Comparison of ENCODE assay signal across 23 cellular contexts in genomic region chr2:59776726-59777008, GRCh38.
DNase-seq lines count a peak whose midpoint lies in the region; ATAC-seq and TF ChIP-seq lines count a peak whose summit lies in the region.
"Had no signal": no experiment of that assay in that cellular context is flagged by ENCODE, and none has a peak within 500 bp of the region (broad histone marks: within the 10 kb centered on the region; RNA-seq: fewer than 3 reads in every experiment).

No MANE protein-coding gene starts in this region.

- ATAC-seq in sciatic nerve (peak; percentile 20), T-helper 17 cell (no peak)
- ATAC-seq: GM12878 had no signal

- no peak overlapping the region for H3K4me3 ChIP-seq in osteoblast (ENCODE audit: insufficient read depth, low read length)
- no peak overlapping the region for H3K4me3 ChIP-seq in OCI-LY7 (ENCODE audit: low read depth, low read length, poor library complexity, severe bottlenecking)
- H3K4me3 ChIP-seq: BLaER1, GM12878 had no signal

- no peaks in the 10 kb centered on the region for H3K79me2 ChIP-seq in osteoblast (ENCODE audit: insufficient read depth, low read length)
- no peaks in the 10 kb centered on the region for H3K79me2 ChIP-seq in OCI-LY7 (ENCODE audit: insufficient read depth, low read depth, low read length)

- TF ChIP-seq CTCF in osteoblast (IDR thresholded peaks at IDR 0.05; ENCODE audit: extremely low read depth, low read depth, low read length) (no peak), OCI-LY7 (conservative IDR thresholded peaks at IDR 0.05; ENCODE audit: low read length) (no peak)

- no peaks in the 10 kb centered on the region for H4K20me1 ChIP-seq in osteoblast (ENCODE audit: insufficient read depth, low read length)
- no peaks in the 10 kb centered on the region for H4K20me1 ChIP-seq in OCI-LY7 (ENCODE audit: insufficient read depth, low read length)
- H4K20me1 ChIP-seq: BLaER1 had no signal

- no peak overlapping the region for H3K27ac Mint-ChIP-seq in T-helper 17 cell
- H3K27ac Mint-ChIP-seq: CD14-positive monocyte; CD4-positive, alpha-beta memory T cell; CD4-positive, CD25-positive, alpha-beta regulatory T cell; CD8-positive, alpha-beta memory T cell had no signal

- H3K9me3 ChIP-seq in osteoblast (ENCODE audit: low read depth, low read length) (no peaks in the 10 kb centered on the region), T-helper 17 cell (ENCODE audit: control insufficient read depth, low read length, poor library complexity, severe bottlenecking) (no peaks in the 10 kb centered on the region), OCI-LY7 (ENCODE audit: low read length) (no peaks in the 10 kb centered on the region)
- H3K9me3 ChIP-seq: BE2C, BLaER1 had no signal

- H3K27ac ChIP-seq in osteoblast (ENCODE audit: low read depth, low read length) (no peak overlapping the region), OCI-LY7 (ENCODE audit: low read depth, low read length, poor library complexity, severe bottlenecking) (no peak overlapping the region)
- H3K27ac ChIP-seq: BLaER1 had no signal

- BruUV-seq in OCI-LY7 (replicated peaks; lab: Mats Ljungman, UMichigan): no TSS peak

- H3K36me3 Mint-ChIP-seq in T-helper 17 cell (ENCODE audit: low read depth): no peaks in the 10 kb centered on the region
- H3K36me3 Mint-ChIP-seq: CD14-positive monocyte; CD4-positive, alpha-beta memory T cell; CD4-positive, CD25-positive, alpha-beta regulatory T cell; CD8-positive, alpha-beta memory T cell had no signal

- H3K36me3 ChIP-seq in osteoblast (ENCODE audit: insufficient read depth, low read length) (no peaks in the 10 kb centered on the region), OCI-LY7 (ENCODE audit: insufficient read depth, low read length) (no peaks in the 10 kb centered on the region)
- H3K36me3 ChIP-seq: BE2C, BLaER1 had no signal

- DNase-seq in osteoblast (ENCODE audit: insufficient read length, low spot score, missing footprints) (peak; percentile 51), sciatic nerve (ENCODE audit: low spot score) (no peak), T-helper 17 cell (no peak), OCI-LY7 (ENCODE audit: low spot score) (no peak)
- DNase-seq in activated CD4-positive, CD25-positive, alpha-beta regulatory T cell treated with anti-CD3 and anti-CD28 coated beads, Interleukin-2, amount 50 U/mL, for 72 hours: no peak
- DNase-seq: 8988T; ACHN; BE2C; C1 segment of cervical spinal cord; CD4-positive, alpha-beta memory T cell; CD4-positive, CD25-positive, alpha-beta regulatory T cell; CD8-positive, alpha-beta memory T cell; COR-L47; DMS 273 treated with DMSO at 0.1 percent for 48 hours; DMS153; DMS53; DMS79; DND-41; EL; GDM1 had no signal

- H3K4me3 Mint-ChIP-seq in T-helper 17 cell: no peak overlapping the region
- H3K4me3 Mint-ChIP-seq: CD14-positive monocyte; CD4-positive, alpha-beta memory T cell; CD8-positive, alpha-beta memory T cell had no signal

- H3K4me1 ChIP-seq in osteoblast (ENCODE audit: insufficient read depth, low read length) (no peaks in the 10 kb centered on the region), OCI-LY7 (ENCODE audit: insufficient read depth, low read length, poor library complexity, severe bottlenecking) (no peaks in the 10 kb centered on the region)
- H3K4me1 ChIP-seq: BE2C, BLaER1 had no signal

- H2AFZ ChIP-seq in osteoblast (ENCODE audit: low read length) (no peak overlapping the region), OCI-LY7 (ENCODE audit: low read length) (no peak overlapping the region)

- H3K27me3 ChIP-seq in osteoblast (ENCODE audit: insufficient read depth, low read length): no peaks in the 10 kb centered on the region
- H3K27me3 ChIP-seq: BE2C, BLaER1 had no signal

- H3K4me1 Mint-ChIP-seq in T-helper 17 cell: no peaks in the 10 kb centered on the region
- H3K4me1 Mint-ChIP-seq: CD4-positive, CD25-positive, alpha-beta regulatory T cell; CD8-positive, alpha-beta memory T cell had no signal

- CTCF ChIA-PET in OCI-LY7 (lab: Charles Lee; ENCODE audit: unreplicated experiment): no interaction called here

- POLR2A ChIA-PET in OCI-LY7 (lab: Charles Lee): interaction anchor here (0.5 kb wide), 1 partner anchor 172 kb away, joined by 4 read pairs; no protein-coding TSS in a partner anchor

- intact Hi-C loops in sciatic nerve (cut with DNase I): no loop called here
- intact Hi-C loops in OCI-LY7 (cut with micrococcal nuclease; ENCODE audit: unreplicated experiment): no loop called here

- H3K4me2 ChIP-seq in osteoblast (ENCODE audit: insufficient read depth, low read length) (no peak overlapping the region), OCI-LY7 (ENCODE audit: low read length) (no peak overlapping the region)
- H3K4me2 ChIP-seq: BLaER1 had no signal

- no peaks in the 10 kb centered on the region for H3K9me2 ChIP-seq in OCI-LY7 (ENCODE audit: insufficient read depth, low read length)

- no peaks in the 10 kb centered on the region for H3K27me3 Mint-ChIP-seq in T-helper 17 cell
- H3K27me3 Mint-ChIP-seq: CD4-positive, CD25-positive, alpha-beta regulatory T cell had no signal
